Comparison of ENCODE assay signal across 23 cellular contexts in the genomic region with DNA sequence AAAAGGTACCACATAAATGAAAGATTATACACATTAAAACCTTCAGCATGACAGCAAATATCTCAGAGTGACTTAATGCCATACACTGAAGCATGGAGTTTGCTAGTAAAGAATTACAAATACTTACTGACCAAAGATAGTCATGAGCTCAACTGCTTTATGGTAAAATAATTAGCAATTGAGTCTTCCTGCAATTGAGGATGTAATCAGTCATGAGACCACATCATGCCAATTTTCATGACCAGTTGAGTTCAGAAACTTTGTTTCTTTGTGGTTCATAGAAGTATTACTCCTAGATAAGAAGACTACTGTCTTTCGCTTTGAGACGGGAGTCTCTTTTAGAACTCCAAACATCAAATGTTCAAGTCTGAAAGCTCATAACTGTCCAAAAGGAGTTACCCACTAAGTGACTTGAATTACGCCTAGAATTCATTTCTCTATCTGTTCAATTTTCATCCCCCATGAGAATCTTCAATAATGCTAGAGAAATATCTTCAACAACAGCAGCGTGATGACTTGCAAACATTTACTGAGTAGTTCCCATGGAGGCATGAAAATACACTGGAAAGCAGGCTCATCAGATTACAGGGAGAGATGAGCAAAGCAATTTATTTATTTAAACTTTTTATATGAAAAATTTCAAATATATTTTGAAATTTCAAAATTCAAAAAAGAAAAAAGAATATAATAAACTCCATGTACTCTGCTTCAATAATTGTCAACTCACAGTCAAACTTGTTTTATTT.
DNase-seq lines count a peak whose midpoint lies in the region; ATAC-seq, FAIRE-seq and TF ChIP-seq lines count a peak whose summit lies in the region.
"Had no signal": no experiment of that assay in that cellular context is flagged by ENCODE, and none has a peak within 500 bp of the region (broad histone marks: within the 10 kb centered on the region; RNA-seq: fewer than 3 reads in every experiment).

No MANE protein-coding gene starts in this region.

- TF ChIP-seq RAD21 in HepG2 (CRISPR knock-in tag; IDR thresholded peaks at IDR 0.05), result no peak

- in situ Hi-C loops in HepG2 (cut with HindIII; ENCODE audit: extremely low pct_ligation_motif_present, low pct_unique_long_range_greater_than_20kb), result no loop called here

- H3K4me3 ChIP-seq in right cardiac atrium (ENCODE audit: low read length) (peak overlapping the region; percentile 15), HepG2 (replicated peaks in 1 of 3; ENCODE audit: insufficient read depth in 1 of 3, low read depth in 2 of 3, low read length in 3 of 3) (no peak overlapping the region)

- TF ChIP-seq CTCF in activated CD8-positive, alpha-beta T cell treated with anti-CD3 and anti-CD28 coated beads for 36 hours (IDR thresholded peaks at IDR 0.05), result no peak
- no peak for TF ChIP-seq CTCF in HepG2 (CRISPR knock-in tag; IDR thresholded peaks at IDR 0.05)

- no peaks in the 10 kb centered on the region for H4K20me1 ChIP-seq in HepG2 (ENCODE audit: insufficient read depth, low read length)

- intact Hi-C loops in activated CD8-positive, alpha-beta T cell treated with anti-CD3 and anti-CD28 coated beads for 36 hours (cut with micrococcal nuclease), result no loop called here
- intact Hi-C loops in right cardiac atrium (cut with DNase I), result no loop called here
- intact Hi-C loops in left ventricle myocardium superior (cut with micrococcal nuclease), result no loop called here
- intact Hi-C loops in HepG2 (cut with micrococcal nuclease; ENCODE audit: unreplicated experiment), result no loop called here

- no peak overlapping the region for H3K4me2 ChIP-seq in HepG2 (ENCODE audit: low read depth, low read length)

- H3K9me3 ChIP-seq in right cardiac atrium (ENCODE audit: control insufficient read depth, low read length) (no peaks in the 10 kb centered on the region), HepG2 (ENCODE audit: low read length) (no peaks in the 10 kb centered on the region)

- H3K79me2 ChIP-seq in HepG2 (ENCODE audit: insufficient read depth, low read length), result no peaks in the 10 kb centered on the region

- H3K36me3 Mint-ChIP-seq in activated CD8-positive, alpha-beta T cell treated with anti-CD3 and anti-CD28 coated beads for 36 hours (ENCODE audit: low read depth), result peaks cover 10% of the 10 kb centered on the region
- H3K36me3 Mint-ChIP-seq in activated CD8-positive, alpha-beta T cell treated with anti-CD3 and anti-CD28 coated beads, Interleukin-2, amount 10 ng/mL, durations not matched to agents 7 days and 5 days (ENCODE audit: low read depth), result peaks cover 8% of the 10 kb centered on the region
- H3K36me3 Mint-ChIP-seq in activated naive CD8-positive, alpha-beta T cell treated with anti-CD3 and anti-CD28 coated beads for 36 hours, result peaks cover 16% of the 10 kb centered on the region
- H3K36me3 Mint-ChIP-seq in naive thymus-derived CD8-positive, alpha-beta T cell, result peaks cover 0 to 8% (median 0%) of the 10 kb centered on the region in 3 donors

- peak overlapping the region; percentile 22 for H3K27ac Mint-ChIP-seq in activated CD8-positive, alpha-beta T cell treated with anti-CD3 and anti-CD28 coated beads for 36 hours
- H3K27ac Mint-ChIP-seq in activated CD8-positive, alpha-beta T cell treated with anti-CD3 and anti-CD28 coated beads, Interleukin-2, amount 10 ng/mL, durations not matched to agents 7 days and 5 days, result no peak overlapping the region
- H3K27ac Mint-ChIP-seq in activated naive CD8-positive, alpha-beta T cell treated with anti-CD3 and anti-CD28 coated beads for 36 hours, result peak overlapping the region; percentile 21
- H3K27ac Mint-ChIP-seq in naive thymus-derived CD8-positive, alpha-beta T cell, result peak overlapping the region; percentile 33 to 98 (median 82)
- H3K27ac Mint-ChIP-seq: HFFc6 had no signal

- no peak for DNase-seq in activated CD8-positive, alpha-beta T cell treated with anti-CD3 and anti-CD28 coated beads for 36 hours
- no peak for DNase-seq in activated CD8-positive, alpha-beta T cell treated with anti-CD3 and anti-CD28 coated beads, Interleukin-2, amount 10 ng/mL, durations not matched to agents 7 days and 5 days
- DNase-seq in right cardiac atrium (no peak), left ventricle myocardium superior (no peak), NK-92 (lab: John Stamatoyannopoulos, UW; ENCODE audit: unreplicated experiment) (no peak), HepG2 (ENCODE audit: low spot score) (no peak)
- DNase-seq in activated naive CD8-positive, alpha-beta T cell treated with anti-CD3 and anti-CD28 coated beads for 36 hours, result no peak
- no peak for DNase-seq in naive thymus-derived CD8-positive, alpha-beta T cell
- DNase-seq: 8988T, Calu3, DMS53, H7, HFFc6, KBM-7, NCI-H1105 treated with DMSO at 0.1 percent for 48 hours, NCI-H1694 treated with DMSO at 0.1 percent for 48 hours, NCI-H2107, NCI-H510A, NCI-H748 treated with DMSO at 0.1 percent for 48 hours, OCI-M1, SHP77 treated with DMSO at 0.1 percent for 48 hours had no signal

- H3K27ac ChIP-seq in right cardiac atrium (ENCODE audit: low read length) (no peak overlapping the region), HepG2 (ENCODE audit: extremely low read length, insufficient read depth, low read length) (no peak overlapping the region)

- H3K4me1 ChIP-seq in right cardiac atrium (ENCODE audit: control insufficient read depth, insufficient read depth, low read length), result no peaks in the 10 kb centered on the region
- peaks cover 8% of the 10 kb centered on the region; the same call in 1 of the 2 replicates for H3K4me1 ChIP-seq in HepG2 (ENCODE audit: insufficient read depth, low read length)

- peaks cover 2% of the 10 kb centered on the region for H3K9me3 Mint-ChIP-seq in activated CD8-positive, alpha-beta T cell treated with anti-CD3 and anti-CD28 coated beads for 36 hours
- no peaks in the 10 kb centered on the region for H3K9me3 Mint-ChIP-seq in activated CD8-positive, alpha-beta T cell treated with anti-CD3 and anti-CD28 coated beads, Interleukin-2, amount 10 ng/mL, durations not matched to agents 7 days and 5 days (ENCODE audit: insufficient read depth)
- H3K9me3 Mint-ChIP-seq in activated naive CD8-positive, alpha-beta T cell treated with anti-CD3 and anti-CD28 coated beads for 36 hours, result peaks cover 3% of the 10 kb centered on the region
- peaks cover 0 to 7% (median 0%) of the 10 kb centered on the region in 9 donors for H3K9me3 Mint-ChIP-seq in naive thymus-derived CD8-positive, alpha-beta T cell
- H3K9me3 Mint-ChIP-seq: HFFc6 had no signal

- BruUV-seq in HepG2 (replicated peaks; lab: Mats Ljungman, UMichigan), result no TSS peak

- peak overlapping the region; percentile 31 for H3K4me3 Mint-ChIP-seq in activated CD8-positive, alpha-beta T cell treated with anti-CD3 and anti-CD28 coated beads for 36 hours
- no peak overlapping the region for H3K4me3 Mint-ChIP-seq in activated CD8-positive, alpha-beta T cell treated with anti-CD3 and anti-CD28 coated beads, Interleukin-2, amount 10 ng/mL, durations not matched to agents 7 days and 5 days
- peak overlapping the region; percentile 59 for H3K4me3 Mint-ChIP-seq in activated naive CD8-positive, alpha-beta T cell treated with anti-CD3 and anti-CD28 coated beads for 36 hours
- peak overlapping the region; percentile 12 to 74 (median 40) for H3K4me3 Mint-ChIP-seq in naive thymus-derived CD8-positive, alpha-beta T cell
- H3K4me3 Mint-ChIP-seq: HFFc6 had no signal

- no peaks in the 10 kb centered on the region for H3K27me3 Mint-ChIP-seq in activated CD8-positive, alpha-beta T cell treated with anti-CD3 and anti-CD28 coated beads for 36 hours
- no peaks in the 10 kb centered on the region for H3K27me3 Mint-ChIP-seq in activated CD8-positive, alpha-beta T cell treated with anti-CD3 and anti-CD28 coated beads, Interleukin-2, amount 10 ng/mL, durations not matched to agents 7 days and 5 days (ENCODE audit: low read depth)
- H3K27me3 Mint-ChIP-seq in activated naive CD8-positive, alpha-beta T cell treated with anti-CD3 and anti-CD28 coated beads for 36 hours, result no peaks in the 10 kb centered on the region
- no peaks in the 10 kb centered on the region for H3K27me3 Mint-ChIP-seq in naive thymus-derived CD8-positive, alpha-beta T cell

- no peak for FAIRE-seq in HepG2 (lab: Jason Lieb, UNC)
- FAIRE-seq: GM12892, GM18507 had no signal

- TF ChIP-seq EP300 in HepG2 (IDR thresholded peaks at IDR 0.05; ENCODE audit: low read depth in 2 of 2, low read length in 2 of 2) (no peak), HepG2 (CRISPR knock-in tag; IDR thresholded peaks at IDR 0.05; ENCODE audit: borderline replicate concordance) (no peak)

- WGBS in right cardiac atrium, result 53% methylated on average over 4 of the region's 4 CpGs
- WGBS in HepG2 (ENCODE audit: low lambda C conversion rate), result 60% methylated on average over 4 of the region's 4 CpGs

- H3K9ac ChIP-seq in HepG2 (ENCODE audit: insufficient read depth, low read depth, low read length), result no peak overlapping the region

- no peak for TF ChIP-seq POLR2A in HepG2 (IDR thresholded peaks at IDR 0.05; ENCODE audit: insufficient read depth in 1 of 2, low read depth in 2 of 2, low read length in 2 of 2)

- CTCF ChIA-PET in activated CD8-positive, alpha-beta T cell treated with anti-CD3 and anti-CD28 coated beads for 36 hours (lab: Charles Lee), result no interaction called here
- CTCF ChIA-PET in activated CD8-positive, alpha-beta T cell treated with anti-CD3 and anti-CD28 coated beads, Interleukin-2, amount 10 ng/mL, durations not matched to agents 7 days and 5 days (lab: Charles Lee), result interaction anchor here (1.2 kb wide), 1 partner anchor 8 kb away, joined by 3 read pairs; no protein-coding TSS in a partner anchor
- CTCF ChIA-PET in HepG2 (lab: Yijun Ruan, JAX; ENCODE audit: low intra/inter-chr PET ratio, low total read pairs), result no interaction called here

- no peak for ATAC-seq in activated CD8-positive, alpha-beta T cell treated with anti-CD3 and anti-CD28 coated beads for 36 hours
- ATAC-seq in activated CD8-positive, alpha-beta T cell treated with anti-CD3 and anti-CD28 coated beads, Interleukin-2, amount 10 ng/mL, durations not matched to agents 7 days and 5 days, result no peak
- ATAC-seq in right cardiac atrium (no peak), left ventricle myocardium superior (no peak), HepG2 (no peak)
- no peak for ATAC-seq in naive thymus-derived CD8-positive, alpha-beta T cell

- H3K27me3 ChIP-seq in right cardiac atrium (ENCODE audit: control insufficient read depth, insufficient read depth) (no peaks in the 10 kb centered on the region), HepG2 (ENCODE audit: control insufficient read depth in 1 of 2, insufficient read depth in 2 of 2, low read length in 2 of 2) (no peaks in the 10 kb centered on the region)

- no peak overlapping the region for H2AFZ ChIP-seq in HepG2 (ENCODE audit: low read length)

- peaks cover 61% of the 10 kb centered on the region for H3K4me1 Mint-ChIP-seq in activated CD8-positive, alpha-beta T cell treated with anti-CD3 and anti-CD28 coated beads for 36 hours (ENCODE audit: low read depth)
- H3K4me1 Mint-ChIP-seq in activated CD8-positive, alpha-beta T cell treated with anti-CD3 and anti-CD28 coated beads, Interleukin-2, amount 10 ng/mL, durations not matched to agents 7 days and 5 days (ENCODE audit: low read depth), result peaks cover 45% of the 10 kb centered on the region
- peaks cover 55% of the 10 kb centered on the region for H3K4me1 Mint-ChIP-seq in activated naive CD8-positive, alpha-beta T cell treated with anti-CD3 and anti-CD28 coated beads for 36 hours
- peaks cover 42 to 81% (median 68%) of the 10 kb centered on the region in 4 donors for H3K4me1 Mint-ChIP-seq in naive thymus-derived CD8-positive, alpha-beta T cell

- POLR2A ChIA-PET in activated CD8-positive, alpha-beta T cell treated with anti-CD3 and anti-CD28 coated beads for 36 hours (lab: Charles Lee), result no interaction called here
- POLR2A ChIA-PET in activated CD8-positive, alpha-beta T cell treated with anti-CD3 and anti-CD28 coated beads, Interleukin-2, amount 10 ng/mL, durations not matched to agents 7 days and 5 days (lab: Charles Lee), result interaction anchor here (2.4 kb wide), 1 partner anchor 120 kb away, joined by 8 read pairs; the partner anchor contains the start of gene BTG1
- POLR2A ChIA-PET in naive thymus-derived CD8-positive, alpha-beta T cell (lab: Charles Lee), result interaction anchor here (1.5 to 3.2 kb wide), 2 partner anchors 120 kb away, joined by 4 to 13 read pairs; partner anchors contain the start of gene BTG1
- POLR2A ChIA-PET in HepG2 (lab: Yijun Ruan, JAX), result no interaction called here

- H3K36me3 ChIP-seq in HepG2 (replicated peaks in 1 of 2; ENCODE audit: control insufficient read depth in 1 of 2, insufficient read depth in 2 of 2, low read length in 2 of 2), result no peaks in the 10 kb centered on the region

Comparison
In these comparisons a context has a peak if more than half of its experiments do, and no peak if none do; other contexts are left out.
1. POLR2A ChIA-PET loops: an anchor here in activated CD8-positive, alpha-beta T cell treated with anti-CD3 and anti-CD28 coated beads, Interleukin-2, amount 10 ng/mL, durations not matched to agents 7 days and 5 days (2.4 kb wide) and naive thymus-derived CD8-positive, alpha-beta T cell (1.5 to 3.2 kb wide); none called in activated CD8-positive, alpha-beta T cell treated with anti-CD3 and anti-CD28 coated beads for 36 hours and HepG2.